ENCODE assay signal across 1 cellular context in the genomic region with DNA sequence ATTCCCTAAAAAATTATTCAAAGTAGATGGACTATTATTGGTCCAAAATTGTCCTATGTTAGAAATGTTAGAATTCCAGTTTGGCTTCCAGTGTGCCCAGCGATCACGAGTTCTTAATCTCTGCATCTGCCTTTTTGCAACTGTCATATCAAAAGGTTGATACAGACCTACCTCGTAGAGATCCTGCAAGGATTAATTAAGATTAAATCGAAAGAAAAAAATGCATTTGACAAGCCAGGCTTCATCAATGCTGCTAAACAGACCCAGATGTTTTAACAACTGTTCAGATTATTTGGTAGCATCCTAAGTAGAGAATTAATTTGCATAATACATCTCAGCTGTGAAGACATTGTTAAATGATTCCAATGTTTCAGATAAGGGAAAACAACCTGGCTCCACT.
TF ChIP-seq lines count a peak whose summit lies in the region.

No MANE protein-coding gene starts in this region.

TF ChIP-seq in HCT116, 20 proteins besides CTCF, POLR2A, EP300 and RAD21 (continued from another document):
- TF ChIP-seq REST (IDR thresholded peaks at IDR 0.05; ENCODE audit: low read depth) (no peak), SIN3A (IDR thresholded peaks at IDR 0.05; ENCODE audit: low read depth) (no peak)
